In the genomic region with DNA sequence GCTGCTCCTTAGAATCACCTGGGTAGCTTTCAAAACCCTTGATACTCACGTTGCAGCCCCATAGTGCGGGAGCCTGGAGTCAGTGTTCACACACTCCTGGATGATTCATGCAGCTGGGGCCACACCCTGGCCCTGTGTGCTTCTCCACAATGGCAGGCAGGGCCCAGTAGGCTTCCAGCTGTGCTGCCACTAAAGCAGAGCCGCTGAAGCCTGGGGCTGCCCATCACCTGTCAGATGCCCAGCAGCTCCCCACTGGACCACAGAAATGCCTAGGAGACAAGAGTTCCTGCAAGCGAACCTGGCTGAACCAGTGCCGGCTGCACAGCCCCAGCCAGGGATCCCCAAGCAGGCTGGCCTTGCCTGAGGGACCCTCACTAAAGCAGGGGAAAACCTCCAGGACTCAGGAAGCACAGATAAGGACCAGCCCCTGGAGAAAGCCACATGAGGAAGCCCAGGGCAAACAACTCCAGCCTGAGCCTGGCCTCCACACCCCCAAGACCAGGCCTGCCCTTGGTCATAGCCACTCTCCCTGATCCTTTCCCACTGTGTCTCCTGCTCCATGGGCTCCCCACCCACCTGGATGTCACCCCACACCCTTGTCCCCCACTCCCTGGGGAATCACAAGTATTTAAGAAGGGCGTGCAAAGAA, we compare ENCODE assay signal across 17 cellular contexts.
DNase-seq lines count a peak whose midpoint lies in the region; ATAC-seq and TF ChIP-seq lines count a peak whose summit lies in the region.
"Had no signal": no experiment of that assay in that cellular context is flagged by ENCODE, and none has a peak within 500 bp of the region (broad histone marks: within the 10 kb centered on the region; RNA-seq: fewer than 3 reads in every experiment).

No MANE protein-coding gene starts in this region.

- no peak for TF ChIP-seq CTCF in glutamatergic neuron (IDR thresholded peaks at IDR 0.05; ENCODE audit: partially characterized antibody, unreplicated experiment)

- DNase-seq in A172 (ENCODE audit: low spot score) (peak; percentile 89), Daoy (ENCODE audit: low read depth) (peak; percentile 8), NCI-H69 (lab: John Stamatoyannopoulos, UW) (peak; percentile 92), islet precursor cell (peak; percentile 53), G401 (ENCODE audit: low spot score) (no peak), glutamatergic neuron (no peak), dermis blood vessel endothelial cell (no peak)
- DNase-seq: activated CD4-positive, alpha-beta T cell treated with anti-CD3 and anti-CD28 coated beads for 48 hours; gastrocnemius medialis; GDM1; HFFc6; kidney; OCI-M1; stimulated activated naive CD8-positive, alpha-beta T cell treated with anti-CD3 and anti-CD28 coated beads, Interleukin-15, Interleukin-2, amounts not matched to agents 100 U/mL and 50 U/mL, for 24 hours; T-helper 2 cell had no signal

- H3K4me1 Mint-ChIP-seq in glutamatergic neuron (ENCODE audit: low read depth, unreplicated experiment): peaks cover 48% of the 10 kb centered on the region

- H3K4me3 Mint-ChIP-seq in glutamatergic neuron (ENCODE audit: unreplicated experiment): no peak overlapping the region
- H3K4me3 Mint-ChIP-seq: HFFc6; naive thymus-derived CD4-positive, alpha-beta T cell had no signal

- in situ Hi-C loops in G401 (cut with HindIII; ENCODE audit: low sequenced_read_pairs): no loop called here

- peaks cover 6% of the 10 kb centered on the region for H3K36me3 Mint-ChIP-seq in glutamatergic neuron (ENCODE audit: unreplicated experiment)

- H3K27me3 Mint-ChIP-seq in glutamatergic neuron (ENCODE audit: unreplicated experiment): peaks cover 25% of the 10 kb centered on the region

- H3K9me3 Mint-ChIP-seq in glutamatergic neuron (ENCODE audit: unreplicated experiment): peaks cover 24% of the 10 kb centered on the region

- no peak for ATAC-seq in HG02642 (IDR thresholded peaks at IDR 0.05; ENCODE audit: poor library complexity, unreplicated experiment)
- ATAC-seq: gastrocnemius medialis; naive thymus-derived CD4-positive, alpha-beta T cell; stimulated activated naive CD8-positive, alpha-beta T cell treated with anti-CD3 and anti-CD28 coated beads, Interleukin-15, Interleukin-2, amounts not matched to agents 100 U/mL and 50 U/mL, for 24 hours had no signal

- H3K27ac Mint-ChIP-seq in glutamatergic neuron (ENCODE audit: unreplicated experiment): no peak overlapping the region
- H3K27ac Mint-ChIP-seq: HFFc6; naive thymus-derived CD4-positive, alpha-beta T cell had no signal

Comparison
In these comparisons a context has a peak if more than half of its experiments do, and no peak if none do; other contexts are left out.
1. DNase-seq: peak in A172 (single experiment), Daoy (single experiment), NCI-H69 (single experiment) and islet precursor cell (single experiment); none in G401 (single experiment), glutamatergic neuron (single experiment) and dermis blood vessel endothelial cell (single experiment).